Comparison of ENCODE assay signal across 1 cellular context in the genomic region with DNA sequence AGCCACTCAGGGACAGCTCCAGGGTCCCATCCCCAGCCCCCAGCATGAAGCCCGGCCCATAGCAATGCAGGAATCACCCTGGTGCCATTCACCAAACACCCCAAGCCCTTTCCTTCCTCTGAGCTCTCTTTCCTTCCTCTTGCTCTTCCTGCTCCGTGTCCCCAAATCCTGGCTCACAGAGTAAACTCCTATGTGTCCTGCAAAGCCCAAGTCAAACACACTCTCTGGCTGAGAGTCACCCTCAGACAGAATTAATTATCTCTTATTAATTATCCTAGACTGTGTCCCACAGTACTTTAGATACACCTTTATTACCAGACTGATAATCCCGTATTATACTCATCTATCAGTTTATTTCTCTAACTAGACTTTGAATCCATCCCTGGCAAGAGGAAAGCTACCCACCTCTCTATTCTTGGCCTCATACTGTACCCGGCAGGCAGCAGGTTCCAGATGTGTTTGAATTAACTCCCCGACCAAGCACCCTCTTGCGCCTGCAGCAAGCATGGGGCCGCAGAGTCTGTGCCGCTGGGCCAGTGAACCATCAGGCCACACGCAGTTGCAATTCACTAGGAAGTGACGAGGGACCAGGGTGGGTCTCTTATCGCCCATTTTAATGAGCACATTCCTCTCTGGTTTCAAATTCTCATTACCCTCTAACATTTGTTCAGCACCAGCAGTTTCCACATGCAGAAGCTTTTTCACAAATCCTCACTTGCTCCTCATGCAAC.
TF ChIP-seq lines count a peak whose summit lies in the region.

No MANE protein-coding gene starts in this region.

TF ChIP-seq in SK-N-SH, 30 proteins besides CTCF, POLR2A, EP300 and RAD21 (continued from another document):
- TF ChIP-seq, protein P1, sequence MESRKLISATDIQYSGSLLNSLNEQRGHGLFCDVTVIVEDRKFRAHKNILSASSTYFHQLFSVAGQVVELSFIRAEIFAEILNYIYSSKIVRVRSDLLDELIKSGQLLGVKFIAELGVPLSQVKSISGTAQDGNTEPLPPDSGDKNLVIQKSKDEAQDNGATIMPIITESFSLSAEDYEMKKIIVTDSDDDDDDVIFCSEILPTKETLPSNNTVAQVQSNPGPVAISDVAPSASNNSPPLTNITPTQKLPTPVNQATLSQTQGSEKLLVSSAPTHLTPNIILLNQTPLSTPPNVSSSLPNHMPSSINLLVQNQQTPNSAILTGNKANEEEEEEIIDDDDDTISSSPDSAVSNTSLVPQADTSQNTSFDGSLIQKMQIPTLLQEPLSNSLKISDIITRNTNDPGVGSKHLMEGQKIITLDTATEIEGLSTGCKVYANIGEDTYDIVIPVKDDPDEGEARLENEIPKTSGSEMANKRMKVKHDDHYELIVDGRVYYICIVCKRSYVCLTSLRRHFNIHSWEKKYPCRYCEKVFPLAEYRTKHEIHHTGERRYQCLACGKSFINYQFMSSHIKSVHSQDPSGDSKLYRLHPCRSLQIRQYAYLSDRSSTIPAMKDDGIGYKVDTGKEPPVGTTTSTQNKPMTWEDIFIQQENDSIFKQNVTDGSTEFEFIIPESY (IDR thresholded peaks at IDR 0.05; ENCODE audit: borderline replicate concordance, low read depth) = no peak
- TF ChIP-seq RXRA (IDR thresholded peaks at IDR 0.05; ENCODE audit: borderline replicate concordance, low read depth) (no peak), TCF12 (IDR thresholded peaks at IDR 0.05) (no peak), FOSL2 (IDR thresholded peaks at IDR 0.05; ENCODE audit: borderline replicate concordance, low read depth) (no peak), GATA2 (CRISPR knock-in tag; IDR thresholded peaks at IDR 0.05) (no peak), TAF1 (IDR thresholded peaks at IDR 0.05; ENCODE audit: borderline replicate concordance, low read depth, low read length) (no peak), TEAD4 (IDR thresholded peaks at IDR 0.05; ENCODE audit: borderline replicate concordance, insufficient read depth) (no peak), SIN3A (IDR thresholded peaks at IDR 0.05; ENCODE audit: borderline replicate concordance, low read depth, low read length) (no peak), SMC3 (IDR thresholded peaks at IDR 0.05; ENCODE audit: low read depth, low read length) (no peak), POLR2AphosphoS5 (IDR thresholded peaks at IDR 0.05; ENCODE audit: low read depth, low read length) (no peak), RFX5 (IDR thresholded peaks at IDR 0.05; ENCODE audit: low read length) (no peak), MXI1 (IDR thresholded peaks at IDR 0.05; ENCODE audit: low read depth, low read length) (no peak)
- TF ChIP-seq, protein P2, sequence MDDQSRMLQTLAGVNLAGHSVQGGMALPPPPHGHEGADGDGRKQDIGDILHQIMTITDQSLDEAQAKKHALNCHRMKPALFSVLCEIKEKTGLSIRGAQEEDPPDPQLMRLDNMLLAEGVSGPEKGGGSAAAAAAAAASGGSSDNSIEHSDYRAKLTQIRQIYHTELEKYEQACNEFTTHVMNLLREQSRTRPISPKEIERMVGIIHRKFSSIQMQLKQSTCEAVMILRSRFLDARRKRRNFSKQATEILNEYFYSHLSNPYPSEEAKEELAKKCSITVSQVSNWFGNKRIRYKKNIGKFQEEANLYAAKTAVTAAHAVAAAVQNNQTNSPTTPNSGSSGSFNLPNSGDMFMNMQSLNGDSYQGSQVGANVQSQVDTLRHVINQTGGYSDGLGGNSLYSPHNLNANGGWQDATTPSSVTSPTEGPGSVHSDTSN (IDR thresholded peaks at IDR 0.05) = no peak
- TF ChIP-seq, protein P3, sequence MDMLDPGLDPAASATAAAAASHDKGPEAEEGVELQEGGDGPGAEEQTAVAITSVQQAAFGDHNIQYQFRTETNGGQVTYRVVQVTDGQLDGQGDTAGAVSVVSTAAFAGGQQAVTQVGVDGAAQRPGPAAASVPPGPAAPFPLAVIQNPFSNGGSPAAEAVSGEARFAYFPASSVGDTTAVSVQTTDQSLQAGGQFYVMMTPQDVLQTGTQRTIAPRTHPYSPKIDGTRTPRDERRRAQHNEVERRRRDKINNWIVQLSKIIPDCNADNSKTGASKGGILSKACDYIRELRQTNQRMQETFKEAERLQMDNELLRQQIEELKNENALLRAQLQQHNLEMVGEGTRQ (IDR thresholded peaks at IDR 0.05; ENCODE audit: borderline replicate concordance, low read depth, low read length) = no peak
